Comparison of ENCODE assay signal across 11 cellular contexts in genomic region chr18:74083071-74083954, GRCh38.
DNase-seq lines count a peak whose midpoint lies in the region; ATAC-seq and TF ChIP-seq lines count a peak whose summit lies in the region.
"Had no signal": no experiment of that assay in that cellular context is flagged by ENCODE, and none has a peak within 500 bp of the region (broad histone marks: within the 10 kb centered on the region; RNA-seq: fewer than 3 reads in every experiment).

No MANE protein-coding gene starts in this region.

- H3K27ac ChIP-seq in gastrocnemius medialis = no peak overlapping the region
- no peak overlapping the region for H3K27ac ChIP-seq in WERI-Rb-1
- H3K27ac ChIP-seq: testis had no signal

- H3K27me3 Mint-ChIP-seq in activated CD4-positive, alpha-beta memory T cell treated with anti-CD3 and anti-CD28 coated beads for 36 hours = no peaks in the 10 kb centered on the region
- H3K27me3 Mint-ChIP-seq in immature natural killer cell (ENCODE audit: low read depth in 3 of 3) = peaks cover 0 to 2% (median 1%) of the 10 kb centered on the region in 3 donors

- no peaks in the 10 kb centered on the region for H3K36me3 ChIP-seq in gastrocnemius medialis
- no peaks in the 10 kb centered on the region for H3K36me3 ChIP-seq in WERI-Rb-1
- H3K36me3 ChIP-seq: Peyer's patch had no signal

- no peaks in the 10 kb centered on the region for H3K9me3 ChIP-seq in gastrocnemius medialis
- no peaks in the 10 kb centered on the region for H3K9me3 ChIP-seq in WERI-Rb-1 (ENCODE audit: severe bottlenecking)
- H3K9me3 ChIP-seq: Peyer's patch, testis had no signal

- CTCF ChIA-PET in activated CD4-positive, alpha-beta memory T cell treated with anti-CD3 and anti-CD28 coated beads for 36 hours (lab: Charles Lee) = interaction anchor here (0.5 to 2.3 kb wide), 19 partner anchors 12 to 1583 kb away, joined by 3 to 16 read pairs (median 4); no protein-coding TSS in a partner anchor

- intact Hi-C loops in activated CD4-positive, alpha-beta memory T cell treated with anti-CD3 and anti-CD28 coated beads for 36 hours (cut with micrococcal nuclease) = loop anchor here (1.0 to 10.0 kb wide), 3 partner anchors 20 to 1661 kb away; no protein-coding TSS in a partner anchor
- intact Hi-C loops in gastrocnemius medialis (cut with DNase I; ENCODE audit: low total_unique reads) = no loop called here

- peaks cover 14% of the 10 kb centered on the region for H3K4me1 Mint-ChIP-seq in activated CD4-positive, alpha-beta memory T cell treated with anti-CD3 and anti-CD28 coated beads for 36 hours (ENCODE audit: low read depth)
- H3K4me1 Mint-ChIP-seq in immature natural killer cell = peaks cover 7 to 18% of the 10 kb centered on the region in 2 donors

- H3K4me3 Mint-ChIP-seq in activated CD4-positive, alpha-beta memory T cell treated with anti-CD3 and anti-CD28 coated beads for 36 hours = peak overlapping the region; percentile 41
- H3K4me3 Mint-ChIP-seq in immature natural killer cell = peak overlapping the region in 4 of 5 donors; percentile 21 to 70 (median 51)

- no peaks in the 10 kb centered on the region for H3K4me1 ChIP-seq in gastrocnemius medialis
- H3K4me1 ChIP-seq: Peyer's patch, testis had no signal

- ATAC-seq in gastrocnemius medialis (no peak), GM21447 (IDR thresholded peaks at IDR 0.05; ENCODE audit: unreplicated experiment) (no peak)

- no peak for TF ChIP-seq POLR2A in gastrocnemius medialis (IDR thresholded peaks at IDR 0.05)

- H3K27me3 ChIP-seq in gastrocnemius medialis (no peaks in the 10 kb centered on the region), WERI-Rb-1 (ENCODE audit: insufficient read depth, low read depth, severe bottlenecking) (no peaks in the 10 kb centered on the region)
- H3K27me3 ChIP-seq: Peyer's patch, testis had no signal

- POLR2A ChIA-PET in activated CD4-positive, alpha-beta memory T cell treated with anti-CD3 and anti-CD28 coated beads for 36 hours (lab: Charles Lee) = interaction anchor here (0.7 to 1.6 kb wide), 2 partner anchors 19 to 56 kb away, joined by 3 to 4 read pairs; no protein-coding TSS in a partner anchor

- no peak overlapping the region for H3K4me3 ChIP-seq in gastrocnemius medialis
- H3K4me3 ChIP-seq in WERI-Rb-1 (ENCODE audit: low read depth, low read length) = no peak overlapping the region
- H3K4me3 ChIP-seq: K562, Peyer's patch, testis had no signal

- H3K27ac Mint-ChIP-seq in activated CD4-positive, alpha-beta memory T cell treated with anti-CD3 and anti-CD28 coated beads for 36 hours = peak overlapping the region; percentile 73
- H3K27ac Mint-ChIP-seq in immature natural killer cell = peak overlapping the region; percentile 67 to 87 (median 74)

- DNase-seq in stimulated activated naive CD4-positive, alpha-beta T cell (lab: John Stamatoyannopoulos, UW) = peak in 4 of 6 experiments; percentile 11 to 72 (median 34)
- DNase-seq in stimulated activated naive CD4-positive, alpha-beta T cell treated with Interleukin-2 at 50 U/mL for 16 hours (lab: John Stamatoyannopoulos, UW) = no peak
- peak; percentile 52 for DNase-seq in activated CD4-positive, alpha-beta memory T cell treated with anti-CD3 and anti-CD28 coated beads for 36 hours
- DNase-seq in immature natural killer cell (no peak), gastrocnemius medialis (no peak), WERI-Rb-1 (no peak), DMS 273 (lab: John Stamatoyannopoulos, UW; ENCODE audit: unreplicated experiment) (no peak)

- in situ Hi-C loops in gastrocnemius medialis (cut with MboI; ENCODE audit: low sequenced_read_pairs in 4 of 4) = no loop called here

- H3K36me3 Mint-ChIP-seq in activated CD4-positive, alpha-beta memory T cell treated with anti-CD3 and anti-CD28 coated beads for 36 hours = no peaks in the 10 kb centered on the region
- H3K36me3 Mint-ChIP-seq in immature natural killer cell = no peaks in the 10 kb centered on the region

- peaks cover 2% of the 10 kb centered on the region for H3K9me3 Mint-ChIP-seq in activated CD4-positive, alpha-beta memory T cell treated with anti-CD3 and anti-CD28 coated beads for 36 hours
- H3K9me3 Mint-ChIP-seq in immature natural killer cell = peaks cover 0 to 2% (median 0%) of the 10 kb centered on the region in 6 donors

- TF ChIP-seq CTCF in gastrocnemius medialis (IDR thresholded peaks at IDR 0.05 in 4 of 5, conservative IDR thresholded peaks at IDR 0.05 in 1 of 5) (no peak), WERI-Rb-1 (IDR thresholded peaks at IDR 0.05; ENCODE audit: low read depth, low read length) (no peak)

Comparison
In these comparisons a context has a peak if more than half of its experiments do, and no peak if none do; other contexts are left out.
1. DNase-seq: peak in stimulated activated naive CD4-positive, alpha-beta T cell (4 of 6) and activated CD4-positive, alpha-beta memory T cell treated with anti-CD3 and anti-CD28 coated beads for 36 hours (single experiment); none in stimulated activated naive CD4-positive, alpha-beta T cell treated with Interleukin-2 at 50 U/mL for 16 hours (single experiment), immature natural killer cell (0 of 3), gastrocnemius medialis (0 of 2), WERI-Rb-1 (single experiment) and DMS 273 (single experiment).